8 cellular contexts compared by ENCODE assay signal in the genomic region with DNA sequence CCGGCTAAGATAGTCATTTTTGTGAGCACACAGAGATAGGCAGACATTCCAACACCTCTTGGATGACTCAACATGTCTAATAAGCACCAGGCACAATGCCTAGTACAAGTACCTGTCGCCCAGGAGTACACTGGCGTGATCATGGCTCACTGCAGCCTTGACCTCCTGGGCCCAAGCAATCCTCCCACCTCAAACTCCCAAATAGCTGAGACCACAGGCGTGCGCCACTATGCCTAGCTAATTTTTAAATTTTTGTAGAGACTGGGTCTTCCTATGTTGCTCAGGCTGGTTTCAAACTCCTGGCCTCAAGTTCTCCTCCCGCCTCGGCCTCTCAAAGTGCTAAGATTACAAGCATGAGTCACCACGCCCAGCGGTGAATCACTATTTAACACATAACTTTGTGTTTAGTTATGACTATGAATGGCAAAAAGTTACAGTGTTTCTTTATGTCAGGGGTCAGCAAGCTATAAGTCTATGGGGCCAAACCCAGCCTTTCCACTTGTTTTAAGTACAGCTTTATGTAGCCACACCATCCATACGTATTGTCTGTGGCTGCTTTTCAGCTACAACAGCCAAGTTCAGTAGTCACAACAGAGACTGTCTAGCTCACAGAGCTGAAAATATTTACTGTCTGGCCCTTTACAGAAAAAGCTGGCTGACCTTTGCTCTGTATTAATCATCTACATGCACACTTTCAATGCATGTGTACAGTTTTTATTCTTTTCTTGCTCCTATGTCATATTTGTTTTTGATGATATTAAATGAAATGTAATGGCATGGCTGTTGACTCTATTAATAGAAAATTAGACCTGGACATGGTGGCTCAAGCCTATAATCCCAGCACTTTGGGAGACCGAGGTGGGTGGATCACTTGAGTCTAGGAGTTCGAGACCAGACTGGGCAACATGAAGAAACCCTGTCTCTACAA.
DNase-seq lines count a peak whose midpoint lies in the region; ATAC-seq and TF ChIP-seq lines count a peak whose summit lies in the region.

No MANE protein-coding gene starts in this region.

- DNase-seq in activated CD8-positive, alpha-beta memory T cell treated with anti-CD3 and anti-CD28 coated beads for 24 hours: peak; percentile 71
- DNase-seq in foreskin melanocyte (peak; percentile 71), GM10266 (ENCODE audit: extremely low spot score) (no peak), NOMO-1 (lab: John Stamatoyannopoulos, UW; ENCODE audit: unreplicated experiment in 2 of 2) (no peak), DMS79 (lab: John Stamatoyannopoulos, UW) (no peak)
- DNase-seq in stimulated activated CD8-positive, alpha-beta memory T cell treated with anti-CD3 and anti-CD28 coated beads, Interleukin-7, amount 100 ng/mL, for 4 hours (ENCODE audit: low read depth in 2 of 2): peak; percentile 11 to 16

- TF ChIP-seq CTCF in GM10266 (IDR thresholded peaks at IDR 0.05; ENCODE audit: control insufficient read depth, insufficient read depth, low read depth, missing control alignments): no peak

- ATAC-seq in HG03432 (IDR thresholded peaks at IDR 0.05; ENCODE audit: unreplicated experiment) (peak; percentile 54), GM21390 (IDR thresholded peaks at IDR 0.05; ENCODE audit: unreplicated experiment) (no peak)

Comparison
In these comparisons a context has a peak if more than half of its experiments do, and no peak if none do; other contexts are left out.
1. DNase-seq: peak in activated CD8-positive, alpha-beta memory T cell treated with anti-CD3 and anti-CD28 coated beads for 24 hours (single experiment), foreskin melanocyte (single experiment) and stimulated activated CD8-positive, alpha-beta memory T cell treated with anti-CD3 and anti-CD28 coated beads, Interleukin-7, amount 100 ng/mL, for 4 hours (2 of 2); none in GM10266 (single experiment), NOMO-1 (0 of 2) and DMS79 (single experiment).